ENCODE assay signal across 11 cellular contexts in genomic region chrX:111868726-111869638, GRCh38. TPM values are rescaled to one million over a fixed set of nuclear protein-coding genes. Genes with fewer than 3 reads are reported as not detected.
DNase-seq lines count a peak whose midpoint lies in the region; ATAC-seq and TF ChIP-seq lines count a peak whose summit lies in the region.
"Had no signal": no experiment of that assay in that cellular context is flagged by ENCODE, and none has a peak within 500 bp of the region (broad histone marks: within the 10 kb centered on the region; RNA-seq: fewer than 3 reads in every experiment).

No MANE protein-coding gene starts in this region.

- H3K27me3 Mint-ChIP-seq in endothelial cell (ENCODE audit: unreplicated experiment) (peaks cover 3% of the 10 kb centered on the region), natural killer cell (ENCODE audit: low read depth in 2 of 2) (peaks cover 0 to 20% of the 10 kb centered on the region in 2 donors)

- H3K27me3 ChIP-seq in osteoblast (ENCODE audit: insufficient read depth, low read length) = peaks cover 23% of the 10 kb centered on the region

- no peak overlapping the region for H2AFZ ChIP-seq in osteoblast (ENCODE audit: low read length)

- TF ChIP-seq CTCF in endothelial cell (IDR thresholded peaks at IDR 0.05; ENCODE audit: unreplicated experiment) (no peak), osteoblast (IDR thresholded peaks at IDR 0.05; ENCODE audit: extremely low read depth, low read depth, low read length) (no peak), natural killer cell (IDR thresholded peaks at IDR 0.05) (no peak)

- no peaks in the 10 kb centered on the region for H3K36me3 ChIP-seq in osteoblast (ENCODE audit: insufficient read depth, low read length)

- no peak overlapping the region for H3K4me2 ChIP-seq in osteoblast (ENCODE audit: insufficient read depth, low read length)

- DNase-seq in DMS53 treated with DMSO at 0.1 percent for 48 hours (lab: John Stamatoyannopoulos, UW; ENCODE audit: unreplicated experiment) = peak; percentile 17
- no peak for DNase-seq in endothelial cell (ENCODE audit: low spot score)
- DNase-seq in osteoblast (ENCODE audit: insufficient read length, low spot score, missing footprints) = no peak
- no peak for DNase-seq in NCI-H748 (lab: John Stamatoyannopoulos, UW; ENCODE audit: unreplicated experiment)
- no peak for DNase-seq in GDM1 (lab: John Stamatoyannopoulos, UW)
- DNase-seq in natural killer cell = no peak
- DNase-seq: naive B cell; NK-92 treated with Interleukin-12 subunit alpha and Interleukin-12 subunit beta, amount 100 ng/mL, for 24 hours had no signal

- no peaks in the 10 kb centered on the region for H3K9me3 Mint-ChIP-seq in endothelial cell (ENCODE audit: unreplicated experiment)
- H3K9me3 Mint-ChIP-seq in natural killer cell = no peaks in the 10 kb centered on the region
- H3K9me3 Mint-ChIP-seq: naive B cell had no signal

- no peak overlapping the region for H3K27ac ChIP-seq in osteoblast (ENCODE audit: low read depth, low read length)

- H3K36me3 Mint-ChIP-seq in endothelial cell (ENCODE audit: low read depth, unreplicated experiment) = no peaks in the 10 kb centered on the region
- H3K36me3 Mint-ChIP-seq in natural killer cell = no peaks in the 10 kb centered on the region
- H3K36me3 Mint-ChIP-seq: naive B cell had no signal

- no peak overlapping the region for H3K4me3 ChIP-seq in osteoblast (ENCODE audit: insufficient read depth, low read length)

- H3K4me3 Mint-ChIP-seq in endothelial cell (ENCODE audit: unreplicated experiment) (no peak overlapping the region), natural killer cell (no peak overlapping the region)
- H3K4me3 Mint-ChIP-seq: naive B cell had no signal

- H3K4me1 ChIP-seq in osteoblast (ENCODE audit: insufficient read depth, low read length) = no peaks in the 10 kb centered on the region

- H3K27ac Mint-ChIP-seq in endothelial cell (ENCODE audit: unreplicated experiment) (peak overlapping the region; percentile 67), natural killer cell (no peak overlapping the region)

- intact Hi-C loops in natural killer cell (cut with micrococcal nuclease) = no loop called here

- no peaks in the 10 kb centered on the region for H4K20me1 ChIP-seq in osteoblast (ENCODE audit: insufficient read depth, low read length)

- peak; percentile 64 for ATAC-seq in GM21360 (IDR thresholded peaks at IDR 0.05; ENCODE audit: unreplicated experiment)
- ATAC-seq in HG03280 (IDR thresholded peaks at IDR 0.05; ENCODE audit: unreplicated experiment) = peak; percentile 22
- ATAC-seq in natural killer cell = no peak

- peaks cover 10% of the 10 kb centered on the region for H3K4me1 Mint-ChIP-seq in endothelial cell (ENCODE audit: unreplicated experiment)
- no peaks in the 10 kb centered on the region for H3K4me1 Mint-ChIP-seq in natural killer cell

- H3K9me3 ChIP-seq in osteoblast (ENCODE audit: low read depth, low read length) = no peaks in the 10 kb centered on the region

- no peaks in the 10 kb centered on the region for H3K79me2 ChIP-seq in osteoblast (ENCODE audit: insufficient read depth, low read length)

RNA-seq across cellular contexts. Expression of gene TRPC5OS, which starts 7.0 kb away (rescaled TPM):
- total RNA-seq in endothelial cell (ENCODE audit: unreplicated experiment) (not detected), osteoblast (not detected in 2 replicates), natural killer cell (not detected)
- total RNA-seq: temporal lobe had no signal

Comparison
In these comparisons a context has a peak if more than half of its experiments do, and no peak if none do; other contexts are left out.
1. ATAC-seq: peak in GM21360 (single experiment) and HG03280 (single experiment); none in natural killer cell (0 of 3).